Comparison of ENCODE assay signal across 1 cellular context in the genomic region with DNA sequence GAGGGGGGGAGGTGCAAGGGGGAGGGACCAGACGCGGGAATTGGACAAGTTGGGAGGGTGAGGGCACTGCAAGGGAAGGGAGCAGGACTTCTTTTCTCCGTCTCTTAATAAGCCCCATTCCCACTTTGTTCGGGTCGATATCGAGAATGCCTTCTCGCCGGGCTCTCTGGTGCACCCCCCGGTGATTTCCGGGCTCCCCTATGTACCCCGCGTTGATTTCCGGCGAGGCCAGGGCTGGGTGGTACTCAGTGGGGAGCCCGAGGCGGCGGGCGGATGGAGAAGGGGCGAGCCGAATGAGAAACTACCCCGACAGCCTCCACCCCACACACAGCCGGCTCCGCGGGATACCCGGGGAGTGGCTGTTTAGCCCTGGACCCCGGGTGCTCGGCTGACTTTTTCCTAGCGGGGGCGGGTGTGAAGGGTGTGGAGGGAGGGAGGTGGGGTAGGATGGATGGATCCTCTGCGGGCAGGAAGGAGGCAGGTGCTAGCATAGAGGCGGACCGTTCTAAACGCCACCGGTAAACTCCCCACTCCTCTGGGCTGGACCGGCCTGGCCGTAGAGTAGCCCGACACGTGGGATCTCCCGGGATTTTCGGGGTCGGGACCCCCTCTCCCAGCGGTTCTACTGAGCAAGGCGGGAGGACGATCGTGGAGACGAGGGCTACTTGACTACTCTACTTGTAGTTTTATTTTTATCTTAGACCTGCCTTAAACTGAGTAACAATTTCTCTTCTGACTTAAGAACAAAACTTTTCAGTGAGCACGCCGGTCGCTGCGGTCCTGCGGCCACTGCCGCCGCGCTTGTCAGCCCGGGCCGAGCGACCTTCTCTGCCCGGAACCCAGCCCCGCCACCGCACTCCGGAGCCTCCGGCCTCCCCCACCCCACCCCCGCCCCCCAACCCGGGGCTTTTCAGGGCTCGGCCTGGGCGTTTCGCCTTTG.
TF ChIP-seq lines count a peak whose summit lies in the region.

No MANE protein-coding gene starts in this region.

TF ChIP-seq in IMR-90, 13 proteins besides CTCF, POLR2A, EP300 and RAD21 (continued from another document):
- TF ChIP-seq, protein P1, sequence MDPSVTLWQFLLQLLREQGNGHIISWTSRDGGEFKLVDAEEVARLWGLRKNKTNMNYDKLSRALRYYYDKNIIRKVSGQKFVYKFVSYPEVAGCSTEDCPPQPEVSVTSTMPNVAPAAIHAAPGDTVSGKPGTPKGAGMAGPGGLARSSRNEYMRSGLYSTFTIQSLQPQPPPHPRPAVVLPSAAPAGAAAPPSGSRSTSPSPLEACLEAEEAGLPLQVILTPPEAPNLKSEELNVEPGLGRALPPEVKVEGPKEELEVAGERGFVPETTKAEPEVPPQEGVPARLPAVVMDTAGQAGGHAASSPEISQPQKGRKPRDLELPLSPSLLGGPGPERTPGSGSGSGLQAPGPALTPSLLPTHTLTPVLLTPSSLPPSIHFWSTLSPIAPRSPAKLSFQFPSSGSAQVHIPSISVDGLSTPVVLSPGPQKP (IDR thresholded peaks at IDR 0.05; ENCODE audit: borderline replicate concordance, low read depth, low read length) = no peak
- TF ChIP-seq RCOR1 (IDR thresholded peaks at IDR 0.05; ENCODE audit: insufficient replicate concordance, low read length) = no peak
- no peak for TF ChIP-seq MXI1 (IDR thresholded peaks at IDR 0.05; ENCODE audit: borderline replicate concordance, low read depth, low read length)
- TF ChIP-seq, protein P2, sequence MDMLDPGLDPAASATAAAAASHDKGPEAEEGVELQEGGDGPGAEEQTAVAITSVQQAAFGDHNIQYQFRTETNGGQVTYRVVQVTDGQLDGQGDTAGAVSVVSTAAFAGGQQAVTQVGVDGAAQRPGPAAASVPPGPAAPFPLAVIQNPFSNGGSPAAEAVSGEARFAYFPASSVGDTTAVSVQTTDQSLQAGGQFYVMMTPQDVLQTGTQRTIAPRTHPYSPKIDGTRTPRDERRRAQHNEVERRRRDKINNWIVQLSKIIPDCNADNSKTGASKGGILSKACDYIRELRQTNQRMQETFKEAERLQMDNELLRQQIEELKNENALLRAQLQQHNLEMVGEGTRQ (IDR thresholded peaks at IDR 0.05; ENCODE audit: low read depth, low read length) = no peak
- TF ChIP-seq BHLHE40 (IDR thresholded peaks at IDR 0.05; ENCODE audit: low read depth, low read length) = no peak
- no peak for TF ChIP-seq NFE2L2 (IDR thresholded peaks at IDR 0.05; ENCODE audit: low read depth, low read length)
